Comparison of ENCODE assay signal across 16 cellular contexts in genomic region chr16:52552643-52553042, GRCh38. TPM values are rescaled to one million over a fixed set of nuclear protein-coding genes. Genes with fewer than 3 reads are reported as not detected.
A peak's percentile ranks its signal among the peaks of the same experiment; 100 is the strongest.
DNase-seq lines count a peak whose midpoint lies in the region; ATAC-seq, FAIRE-seq and TF ChIP-seq lines count a peak whose summit lies in the region.
"Had no signal": no experiment of that assay in that cellular context is flagged by ENCODE, and none has a peak within 500 bp of the region (broad histone marks: within the 10 kb centered on the region; RNA-seq: fewer than 3 reads in every experiment).

No MANE protein-coding gene starts in this region.

- no peaks in the 10 kb centered on the region for H3K36me3 ChIP-seq in upper lobe of right lung
- no peaks in the 10 kb centered on the region for H3K36me3 ChIP-seq in kidney (ENCODE audit: control insufficient read depth in 1 of 2, insufficient read depth in 2 of 2, low read length in 2 of 2)

- H3K4me1 ChIP-seq in upper lobe of right lung (no peaks in the 10 kb centered on the region), kidney (ENCODE audit: control insufficient read depth in 1 of 2, insufficient read depth in 1 of 2, low read depth in 1 of 2, low read length in 2 of 2) (peaks cover 6 to 8% of the 10 kb centered on the region in 2 donors)

- H3K9ac ChIP-seq in kidney (ENCODE audit: low read length in 2 of 2): no peak overlapping the region

- intact Hi-C loops in upper lobe of right lung (cut with DNase I) (no loop called here), kidney (cut with DNase I) (no loop called here)

- H3K4me3 ChIP-seq in LNCaP clone FGC (ENCODE audit: low read depth, low read length) (no peak overlapping the region), epithelial cell of esophagus (ENCODE audit: low read length) (no peak overlapping the region), upper lobe of right lung (no peak overlapping the region), kidney (ENCODE audit: low read length in 2 of 2) (no peak overlapping the region)
- H3K4me3 ChIP-seq: smooth muscle cell had no signal

- DNase-seq in LNCaP clone FGC (ENCODE audit: low read depth) (peak; percentile 79), NCI-H2196 (lab: John Stamatoyannopoulos, UW; ENCODE audit: unreplicated experiment) (peak; percentile 53), epithelial cell of esophagus (ENCODE audit: low read depth) (peak; percentile 85), upper lobe of right lung (no peak), kidney (no peak), NOMO-1 treated with DMSO at 0.1 percent for 48 hours (lab: John Stamatoyannopoulos, UW; ENCODE audit: unreplicated experiment) (no peak)
- DNase-seq: activated naive CD8-positive, alpha-beta T cell treated with anti-CD3 and anti-CD28 coated beads, Interleukin-2, amount 10 ng/mL, durations not matched to agents 7 days and 5 days; CD4-positive, CD25-positive, alpha-beta regulatory T cell; erythroblast; H9; hypothalamus; mesendoderm; occipital lobe had no signal

- ATAC-seq in upper lobe of right lung (peak; percentile 39), HG02763 (IDR thresholded peaks at IDR 0.05; ENCODE audit: unreplicated experiment) (no peak)
- ATAC-seq: WTC11 had no signal

- H3K9me3 ChIP-seq in upper lobe of right lung (no peaks in the 10 kb centered on the region), kidney (ENCODE audit: control insufficient read depth in 1 of 2, low read length in 2 of 2) (no peaks in the 10 kb centered on the region)

- H3K27me3 ChIP-seq in upper lobe of right lung: peaks cover 17% of the 10 kb centered on the region

- FAIRE-seq in kidney (lab: Jason Lieb, UNC): no peak

- TF ChIP-seq CTCF in LNCaP clone FGC (IDR thresholded peaks at IDR 0.05; ENCODE audit: control insufficient read depth, extremely low read depth, insufficient read depth) (no peak), epithelial cell of esophagus (IDR thresholded peaks at IDR 0.05; ENCODE audit: insufficient read depth, low read depth, low read length, missing control alignments) (no peak), upper lobe of right lung (IDR thresholded peaks at IDR 0.05) (no peak), kidney (IDR thresholded peaks at IDR 0.05; ENCODE audit: borderline replicate concordance, extremely low read depth, insufficient read depth) (no peak)

- no peak overlapping the region for H3K27ac ChIP-seq in upper lobe of right lung
- no peak overlapping the region for H3K27ac ChIP-seq in kidney (ENCODE audit: low read depth in 2 of 2, low read length in 2 of 2)

RNA-seq across cellular contexts. Expression of gene TOX3, which starts 5.7 kb away (rescaled TPM):
- total RNA-seq in upper lobe of right lung (3.7 TPM), kidney (16.2 TPM)
- polyA plus RNA-seq in kidney (ENCODE audit: insufficient read depth, low read depth, low replicate concordance): 8.7 TPM
- total RNA-seq: activated naive CD8-positive, alpha-beta T cell treated with anti-CD3 and anti-CD28 coated beads, Interleukin-2, amount 10 ng/mL, durations not matched to agents 7 days and 5 days; CD4-positive, CD25-positive, alpha-beta regulatory T cell had no signal
- polyA plus RNA-seq: CD4-positive, CD25-positive, alpha-beta regulatory T cell had no signal

Comparison
In these comparisons a context has a peak if more than half of its experiments do, and no peak if none do; other contexts are left out.
1. DNase-seq: peak in LNCaP clone FGC (single experiment), NCI-H2196 (single experiment) and epithelial cell of esophagus (single experiment); none in upper lobe of right lung (single experiment), kidney (single experiment) and NOMO-1 treated with DMSO at 0.1 percent for 48 hours (single experiment).